In genomic region chr7:23722587-23723216, GRCh38 we compare ENCODE assay signal across 1 cellular context. TPM values are rescaled to one million over a fixed set of nuclear protein-coding genes. Genes with fewer than 3 reads are reported as not detected.
"Had no signal": no experiment of that assay in that cellular context is flagged by ENCODE, and none has a peak within 500 bp of the region (broad histone marks: within the 10 kb centered on the region; RNA-seq: fewer than 3 reads in every experiment).

No MANE protein-coding gene starts in this region.

RNA-seq across cellular contexts. Expression of gene STK31, which starts 12.7 kb away (rescaled TPM):
- total RNA-seq: glomerular endothelial cell had no signal
